In the genomic region with DNA sequence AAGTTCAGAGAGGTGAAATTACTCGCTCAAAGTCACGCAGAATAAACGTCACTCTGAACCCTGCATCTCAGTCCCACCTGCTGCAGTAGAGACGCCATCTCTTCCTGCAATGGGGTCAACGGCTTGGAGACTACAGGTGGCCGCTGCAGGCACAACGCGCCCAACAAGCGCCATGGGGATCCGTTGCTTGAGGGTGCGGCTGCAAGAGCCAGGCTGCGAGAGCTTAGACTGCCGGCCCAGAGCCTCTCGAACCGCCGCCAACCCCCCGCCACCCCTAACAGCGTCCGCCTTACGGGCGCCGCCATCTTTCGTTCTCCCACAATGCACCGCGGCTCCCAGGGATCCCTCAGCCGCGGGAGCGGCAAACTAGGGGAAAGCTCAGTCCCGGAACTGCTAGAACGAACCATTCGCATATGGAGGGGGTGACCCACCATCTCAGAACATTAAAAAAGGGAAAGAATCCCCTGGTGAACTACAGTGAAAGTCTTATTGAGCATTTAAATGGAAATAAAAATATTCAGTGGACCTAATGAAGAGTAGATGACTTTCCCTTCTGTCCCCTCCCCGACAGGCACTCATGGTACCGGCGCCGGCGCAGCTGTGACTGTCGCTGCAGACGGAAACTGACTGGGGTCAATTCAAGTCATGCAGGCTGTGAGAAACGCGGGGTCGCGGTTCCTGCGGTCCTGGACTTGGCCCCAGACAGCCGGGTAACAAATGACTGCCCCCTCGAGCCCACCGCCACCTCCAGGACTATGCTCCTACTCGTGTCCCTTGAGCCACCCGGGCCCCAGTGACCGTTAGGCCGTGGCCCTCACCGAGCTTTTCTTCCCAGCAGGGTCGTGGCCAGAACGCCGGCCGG, we compare ENCODE assay signal across 8 cellular contexts. TPM values are rescaled to one million over a fixed set of nuclear protein-coding genes. Genes with fewer than 3 reads are reported as not detected.
DNase-seq lines count a peak whose midpoint lies in the region; TF ChIP-seq lines count a peak whose summit lies in the region.

A gene (minus strand): TSS at position 316 of the 862 bp plus-strand sequence. CDS start 11 bp downstream, at position 305.
A gene (plus strand): TSS at position 636 of the 862 bp plus-strand sequence. CDS start 10 bp downstream, at position 646.

- peak within 1 kb of the TSS; percentile 73 for H3K27ac ChIP-seq in neural cell (ENCODE audit: low read length)
- peak within 1 kb of the TSS; percentile 80 to 94 (median 91) for H3K27ac ChIP-seq in stomach

- TF ChIP-seq POLR2A in stomach (IDR thresholded peaks at IDR 0.05): no peak

- TF ChIP-seq CTCF in fibroblast of villous mesenchyme (IDR thresholded peaks at IDR 0.05; ENCODE audit: insufficient read depth, low read depth, low read length) (no peak), neural cell (IDR thresholded peaks at IDR 0.05; ENCODE audit: poor library complexity, severe bottlenecking) (no peak), stomach (IDR thresholded peaks at IDR 0.05) (peak in 1 of 7 experiments; percentile 34)

- peaks cover 28% of the 10 kb centered on the region for H3K79me2 ChIP-seq in neural cell (replicated peaks; ENCODE audit: insufficient read depth, low read length)

- WGBS in stomach, 5 donors: 0 to 1% (median 1%) methylated on average over 28 to 55 of the region's 55 CpGs

- H4K20me1 ChIP-seq in neural cell (ENCODE audit: insufficient read depth): no peaks in the 10 kb centered on the region

- TF ChIP-seq RAD21 in neural cell (conservative IDR thresholded peaks at IDR 0.05): no peak

- H3F3A ChIP-seq in neural cell (ENCODE audit: insufficient read depth, low read length, poor library complexity, severe bottlenecking): no peaks in the 10 kb centered on the region

- H3K4me1 ChIP-seq in HAP-1 (peaks cover 27% of the 10 kb centered on the region), stomach (peaks cover 16 to 49% (median 35%) of the 10 kb centered on the region in 4 donors)

- peak within 1 kb of the TSS; percentile 63 for H2AFZ ChIP-seq in neural cell (ENCODE audit: low read depth, low read length)

- peak within 1 kb of the TSS; percentile 77 for H3K9ac ChIP-seq in neural cell (ENCODE audit: low read length)

- H3K36me3 ChIP-seq in HAP-1 (replicated peaks): peaks cover 63% of the 10 kb centered on the region
- peaks cover 46% of the 10 kb centered on the region for H3K36me3 ChIP-seq in MG63
- H3K36me3 ChIP-seq in neural cell (ENCODE audit: insufficient read depth, low read length): no peaks in the 10 kb centered on the region
- peaks cover 23 to 47% (median 43%) of the 10 kb centered on the region in 4 donors for H3K36me3 ChIP-seq in stomach

- in situ Hi-C loops in G401 (cut with HindIII; ENCODE audit: low sequenced_read_pairs) (no loop called here), HAP-1 (cut with MboI; ENCODE audit: low sequenced_read_pairs) (loop anchor here (5.0 kb wide), 1 partner anchor 435 kb away; no protein-coding TSS in a partner anchor)

- TF ChIP-seq EP300 in neural cell (conservative IDR thresholded peaks at IDR 0.05; ENCODE audit: poor library complexity, severe bottlenecking) (peak; percentile 62), stomach (IDR thresholded peaks at IDR 0.05) (no peak)

- H3K4me2 ChIP-seq in neural cell (ENCODE audit: low read length): peak within 1 kb of the TSS; percentile 87

- H3K9me3 ChIP-seq in HAP-1: no peaks in the 10 kb centered on the region
- H3K9me3 ChIP-seq in MG63: no peaks in the 10 kb centered on the region
- H3K9me3 ChIP-seq in neural cell (ENCODE audit: low read length): no peaks in the 10 kb centered on the region
- no peaks in the 10 kb centered on the region for H3K9me3 ChIP-seq in stomach

- H3K4me3 ChIP-seq in HAP-1 (peak within 1 kb of the TSS; percentile 85), MG63 (peak within 1 kb of the TSS; percentile 82), fibroblast of villous mesenchyme (ENCODE audit: low read depth, low read length) (peak within 1 kb of the TSS; percentile 91), neural cell (ENCODE audit: low read length) (peak within 1 kb of the TSS; percentile 84), stomach (peak within 1 kb of the TSS; percentile 73 to 95 (median 90))

- no peaks in the 10 kb centered on the region for H3K9me2 ChIP-seq in neural cell (ENCODE audit: insufficient read depth, low read length)

- intact Hi-C loops in stomach (cut with DNase I; ENCODE audit: low total_unique reads): no loop called here

- DNase-seq in G401 (ENCODE audit: low spot score) (peak; percentile 90), HAP-1 (ENCODE audit: low spot score in 2 of 2) (peak; percentile 98 to 99), MG63 (peak; percentile 89), SIG-M5 (lab: John Stamatoyannopoulos, UW) (peak; percentile 28), activated gamma-delta T cell (lab: John Stamatoyannopoulos, UW) (peak; percentile 65), fibroblast of villous mesenchyme (ENCODE audit: low read depth) (peak; percentile 87), stomach (peak; percentile 89)

- H3K27me3 ChIP-seq in HAP-1 (ENCODE audit: low read depth): no peaks in the 10 kb centered on the region
- no peaks in the 10 kb centered on the region for H3K27me3 ChIP-seq in MG63
- H3K27me3 ChIP-seq in neural cell (ENCODE audit: insufficient read depth, low read depth, low read length): no peaks in the 10 kb centered on the region
- H3K27me3 ChIP-seq in stomach: no peaks in the 10 kb centered on the region

TF ChIP-seq in neural cell, 6 proteins besides CTCF, POLR2A, EP300 and RAD21:
- peak; percentile 98 for TF ChIP-seq MXI1 (conservative IDR thresholded peaks at IDR 0.05; ENCODE audit: poor library complexity, severe bottlenecking)
- TF ChIP-seq TAF1 (IDR thresholded peaks at IDR 0.05; ENCODE audit: low read depth): peak; percentile 80
- TF ChIP-seq POLR2AphosphoS5 (IDR thresholded peaks at IDR 0.05): peak; percentile 81
- no peak for TF ChIP-seq EZH2 (IDR thresholded peaks at IDR 0.05; ENCODE audit: borderline replicate concordance, insufficient read depth, low read length, poor library complexity, severe bottlenecking)
- TF ChIP-seq, protein P1, sequence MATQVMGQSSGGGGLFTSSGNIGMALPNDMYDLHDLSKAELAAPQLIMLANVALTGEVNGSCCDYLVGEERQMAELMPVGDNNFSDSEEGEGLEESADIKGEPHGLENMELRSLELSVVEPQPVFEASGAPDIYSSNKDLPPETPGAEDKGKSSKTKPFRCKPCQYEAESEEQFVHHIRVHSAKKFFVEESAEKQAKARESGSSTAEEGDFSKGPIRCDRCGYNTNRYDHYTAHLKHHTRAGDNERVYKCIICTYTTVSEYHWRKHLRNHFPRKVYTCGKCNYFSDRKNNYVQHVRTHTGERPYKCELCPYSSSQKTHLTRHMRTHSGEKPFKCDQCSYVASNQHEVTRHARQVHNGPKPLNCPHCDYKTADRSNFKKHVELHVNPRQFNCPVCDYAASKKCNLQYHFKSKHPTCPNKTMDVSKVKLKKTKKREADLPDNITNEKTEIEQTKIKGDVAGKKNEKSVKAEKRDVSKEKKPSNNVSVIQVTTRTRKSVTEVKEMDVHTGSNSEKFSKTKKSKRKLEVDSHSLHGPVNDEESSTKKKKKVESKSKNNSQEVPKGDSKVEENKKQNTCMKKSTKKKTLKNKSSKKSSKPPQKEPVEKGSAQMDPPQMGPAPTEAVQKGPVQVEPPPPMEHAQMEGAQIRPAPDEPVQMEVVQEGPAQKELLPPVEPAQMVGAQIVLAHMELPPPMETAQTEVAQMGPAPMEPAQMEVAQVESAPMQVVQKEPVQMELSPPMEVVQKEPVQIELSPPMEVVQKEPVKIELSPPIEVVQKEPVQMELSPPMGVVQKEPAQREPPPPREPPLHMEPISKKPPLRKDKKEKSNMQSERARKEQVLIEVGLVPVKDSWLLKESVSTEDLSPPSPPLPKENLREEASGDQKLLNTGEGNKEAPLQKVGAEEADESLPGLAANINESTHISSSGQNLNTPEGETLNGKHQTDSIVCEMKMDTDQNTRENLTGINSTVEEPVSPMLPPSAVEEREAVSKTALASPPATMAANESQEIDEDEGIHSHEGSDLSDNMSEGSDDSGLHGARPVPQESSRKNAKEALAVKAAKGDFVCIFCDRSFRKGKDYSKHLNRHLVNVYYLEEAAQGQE (IDR thresholded peaks at IDR 0.05; ENCODE audit: borderline replicate concordance): peak; percentile 79
- peak; percentile 28 for TF ChIP-seq SMC3 (conservative IDR thresholded peaks at IDR 0.05; ENCODE audit: poor library complexity)

RNA-seq across cellular contexts. Expression of the first gene that starts in this region (rescaled TPM):
- 54.4 and 61.8 TPM in 2 replicates for total RNA-seq in G401 (2014; rRNA removed; shearing (Covaris generic))
- 41.4 and 49.7 TPM in 2 replicates for total RNA-seq in MG63 (2014; rRNA removed; shearing (Covaris generic); ENCODE audit: low replicate concordance)
- total RNA-seq in fibroblast of villous mesenchyme: 11.6 and 18.6 TPM in 2 replicates
- 32.8 and 41.0 TPM in 2 replicates for polyA plus RNA-seq in neural cell
- 16.3 and 22.8 TPM in 2 replicates for polyA minus RNA-seq in neural cell
- total RNA-seq in stomach: 10 to 100 TPM; 18.4 to 61.2 (median 19.9) TPM
- polyA plus RNA-seq in stomach: 10 to 100 TPM; 36.7 to 41.2 (median 40.6) TPM

RNA-seq across cellular contexts. Expression of the second gene that starts in this region (rescaled TPM):
- total RNA-seq in G401 (2014; rRNA removed; shearing (Covaris generic)): 63.9 and 88.1 TPM in 2 replicates
- 103 and 231 TPM in 2 replicates for total RNA-seq in MG63 (2014; rRNA removed; shearing (Covaris generic); ENCODE audit: low replicate concordance)
- total RNA-seq in fibroblast of villous mesenchyme (22.0 and 22.9 TPM in 2 replicates), stomach (10 to 100 TPM; 14.3 to 85.5 (median 31.0) TPM)
- polyA plus RNA-seq in neural cell (57.5 and 68.7 TPM in 2 replicates), stomach (10 to 100 TPM; 43.1 to 59.3 (median 44.6) TPM)
- polyA minus RNA-seq in neural cell: 27.5 and 29.6 TPM in 2 replicates

Comparison
In these comparisons a context has a peak if more than half of its experiments do, and no peak if none do; other contexts are left out.
1. Peak in every context shown above with its lines: DNase-seq, H3K4me3 ChIP-seq and H3K27ac ChIP-seq.
2. DNase-seq: peak in every context shown above with its lines; median percentile 98 in HAP-1; 90 in G401; 89 in MG63; 89 in stomach; 87 in fibroblast of villous mesenchyme; 65 in activated gamma-delta T cell; 28 in SIG-M5.